In genomic region chr12:113358381-113359132, GRCh38 we compare ENCODE assay signal across 1 cellular context.
TF ChIP-seq lines count a peak whose summit lies in the region.

TSS of gene PLBD2 (plus strand) at chr12:113358587. CDS start at chr12:113358601, 14 bp downstream.

TF ChIP-seq in HepG2, 621 proteins besides CTCF, POLR2A, EP300 and RAD21 (continued from another document and continues in another):
- TF ChIP-seq MAZ (IDR thresholded peaks at IDR 0.05; ENCODE audit: borderline replicate concordance, low read depth, low read length) = peak; percentile 86
- TF ChIP-seq MAZ (CRISPR knock-in tag; IDR thresholded peaks at IDR 0.05; ENCODE audit: low read depth) = peak; percentile 73; the same call in 1 of the 2 replicates
- TF ChIP-seq MAFF (IDR thresholded peaks at IDR 0.05; ENCODE audit: low read depth, low read length) = no peak
- no peak for TF ChIP-seq ZNF512B (CRISPR knock-in tag; IDR thresholded peaks at IDR 0.05; ENCODE audit: borderline replicate concordance)
- no peak for TF ChIP-seq CC2D1A (CRISPR knock-in tag; IDR thresholded peaks at IDR 0.05)
- TF ChIP-seq TFDP1 (CRISPR knock-in tag; IDR thresholded peaks at IDR 0.05; ENCODE audit: borderline replicate concordance) = peak; percentile 35; the same call in 1 of the 2 replicates
- no peak for TF ChIP-seq NFE2L2 (IDR thresholded peaks at IDR 0.05; ENCODE audit: low read length)
- no peak for TF ChIP-seq CERS6 (CRISPR knock-in tag; IDR thresholded peaks at IDR 0.05)
- no peak for TF ChIP-seq CENPX (CRISPR knock-in tag; IDR thresholded peaks at IDR 0.05)
- TF ChIP-seq LRRFIP1 (CRISPR knock-in tag; conservative IDR thresholded peaks at IDR 0.05) = no peak
- no peak for TF ChIP-seq ZNF597 (CRISPR knock-in tag; IDR thresholded peaks at IDR 0.05)
- TF ChIP-seq ZFP82 (CRISPR knock-in tag; IDR thresholded peaks at IDR 0.05; ENCODE audit: borderline replicate concordance) = peak; percentile 61; the same call in 1 of the 2 replicates
- TF ChIP-seq REST (IDR thresholded peaks at IDR 0.05; ENCODE audit: borderline replicate concordance in 1 of 2, low read depth in 1 of 2, low read length in 2 of 2) = peak; percentile 79 to 90
- TF ChIP-seq ETS1 (CRISPR knock-in tag; IDR thresholded peaks at IDR 0.05) = no peak
- no peak for TF ChIP-seq ISX (CRISPR knock-in tag; conservative IDR thresholded peaks at IDR 0.05)
- no peak for TF ChIP-seq ZNF570 (CRISPR knock-in tag; IDR thresholded peaks at IDR 0.05; ENCODE audit: borderline replicate concordance)
- TF ChIP-seq CSRNP2 (CRISPR knock-in tag; conservative IDR thresholded peaks at IDR 0.05; ENCODE audit: low read depth) = no peak
- TF ChIP-seq PRDM4 (CRISPR knock-in tag; IDR thresholded peaks at IDR 0.05; ENCODE audit: borderline replicate concordance) = no peak
- TF ChIP-seq ZNF75D (CRISPR knock-in tag; IDR thresholded peaks at IDR 0.05; ENCODE audit: borderline replicate concordance) = no peak
- TF ChIP-seq JARID2 (CRISPR knock-in tag; IDR thresholded peaks at IDR 0.05; ENCODE audit: insufficient replicate concordance) = no peak
- 0 out of 2 replicates have a peak, but pooled peaks have one; percentile 45 for TF ChIP-seq ZFP90 (CRISPR knock-in tag; IDR thresholded peaks at IDR 0.05; ENCODE audit: borderline replicate concordance)
- 0 out of 2 replicates have a peak, but pooled peaks have one; percentile 61 for TF ChIP-seq ZNF333 (CRISPR knock-in tag; IDR thresholded peaks at IDR 0.05; ENCODE audit: borderline replicate concordance)
- no peak for TF ChIP-seq MBD4 (IDR thresholded peaks at IDR 0.05; ENCODE audit: borderline replicate concordance, low read length)
- TF ChIP-seq TRAFD1 (CRISPR knock-in tag; IDR thresholded peaks at IDR 0.05; ENCODE audit: borderline replicate concordance) = no peak
